ENCODE assay signal across 1 cellular context in genomic region chr17:29618272-29619065, GRCh38.
TF ChIP-seq lines count a peak whose summit lies in the region.

No MANE protein-coding gene starts in this region.

TF ChIP-seq in K562, 482 proteins besides CTCF, POLR2A, EP300 and RAD21 (continues in another document):
- TF ChIP-seq SOX6 (IDR thresholded peaks at IDR 0.05) (no peak), SAFB (IDR thresholded peaks at IDR 0.05; ENCODE audit: borderline replicate concordance, low read depth, low read length) (no peak), YBX1 (IDR thresholded peaks at IDR 0.05) (no peak), RB1 (IDR thresholded peaks at IDR 0.05; ENCODE audit: low read depth) (no peak), IRF1 (CRISPR knock-in tag; IDR thresholded peaks at IDR 0.05; ENCODE audit: borderline replicate concordance) (no peak), TARDBP (IDR thresholded peaks at IDR 0.05) (no peak), ZBTB49 (CRISPR knock-in tag; IDR thresholded peaks at IDR 0.05; ENCODE audit: borderline replicate concordance) (no peak), CREB3L1 (IDR thresholded peaks at IDR 0.05; ENCODE audit: borderline replicate concordance, low read depth) (0 out of 2 replicates have a peak, but pooled peaks have one; percentile 9), FOSL1 (tag; conservative IDR thresholded peaks at IDR 0.05) (no peak), ZNF217 (CRISPR knock-in tag; IDR thresholded peaks at IDR 0.05) (no peak), CTBP1 (IDR thresholded peaks at IDR 0.05; ENCODE audit: borderline replicate concordance) (peak; percentile 25; the same call in 1 of the 2 replicates), TSC22D4 (tag; IDR thresholded peaks at IDR 0.05) (no peak), FUS (optimal IDR thresholded peaks at IDR 0.05; ENCODE audit: low read depth, low read length) (no peak), MTA3 (IDR thresholded peaks at IDR 0.05; ENCODE audit: borderline replicate concordance) (0 out of 2 replicates have a peak, but pooled peaks have one; percentile 9), USF2 (CRISPR knock-in tag; IDR thresholded peaks at IDR 0.05) (peak; percentile 12; the same call in 1 of the 2 replicates), ARNT (IDR thresholded peaks at IDR 0.05) (no peak), ATF4 (CRISPR knock-in tag; IDR thresholded peaks at IDR 0.05) (no peak), ELK3 (CRISPR knock-in tag; IDR thresholded peaks at IDR 0.05) (no peak), PRPF4 (IDR thresholded peaks at IDR 0.05; ENCODE audit: insufficient read depth, low read depth, low read length, poor library complexity, severe bottlenecking) (no peak), FOXA3 (CRISPR knock-in tag; conservative IDR thresholded peaks at IDR 0.05 in 1 of 2, IDR thresholded peaks at IDR 0.05 in 1 of 2) (no peak), CBX1 (IDR thresholded peaks at IDR 0.05; ENCODE audit: low read depth) (0 out of 2 replicates have a peak, but pooled peaks have one; percentile 4), MTA1 (IDR thresholded peaks at IDR 0.05; ENCODE audit: borderline replicate concordance) (peak; percentile 0; the same call in 1 of the 2 replicates), RBM22 (IDR thresholded peaks at IDR 0.05; ENCODE audit: low read depth, low read length, poor library complexity, severe bottlenecking) (no peak), RHOXF2B (CRISPR knock-in tag; conservative IDR thresholded peaks at IDR 0.05) (no peak), ZNF76 (CRISPR knock-in tag; IDR thresholded peaks at IDR 0.05; ENCODE audit: borderline replicate concordance) (0 out of 2 replicates have a peak, but pooled peaks have one; percentile 23), ZBTB33 (CRISPR knock-in tag; IDR thresholded peaks at IDR 0.05) (peak; percentile 7; the same call in 1 of the 2 replicates), ZNF121 (CRISPR knock-in tag; conservative IDR thresholded peaks at IDR 0.05) (no peak), NRF1 (conservative IDR thresholded peaks at IDR 0.05 in 1 of 2, IDR thresholded peaks at IDR 0.05 in 1 of 2) (peak; percentile 5 to 47; a peak in 2 of 4 replicates), PHF21A (IDR thresholded peaks at IDR 0.05; ENCODE audit: borderline replicate concordance, low read depth) (0 out of 2 replicates have a peak, but pooled peaks have one; percentile 2), ETV5 (CRISPR knock-in tag; IDR thresholded peaks at IDR 0.05; ENCODE audit: low read depth) (no peak), TAF15 (IDR thresholded peaks at IDR 0.05; ENCODE audit: low read depth, low read length) (no peak), NFIX (CRISPR knock-in tag; IDR thresholded peaks at IDR 0.05; ENCODE audit: low read depth) (no peak), PYGO2 (tag; IDR thresholded peaks at IDR 0.05) (no peak), ZNF143 (CRISPR knock-in tag; IDR thresholded peaks at IDR 0.05) (no peak), REST (CRISPR knock-in tag; IDR thresholded peaks at IDR 0.05; ENCODE audit: low read depth) (no peak), SMARCA4 (IDR thresholded peaks at IDR 0.05) (0 out of 2 replicates have a peak, but pooled peaks have one; percentile 10), E4F1 (CRISPR knock-in tag; IDR thresholded peaks at IDR 0.05; ENCODE audit: borderline replicate concordance) (no peak), CBFB (CRISPR knock-in tag; IDR thresholded peaks at IDR 0.05) (0 out of 2 replicates have a peak, but pooled peaks have one; percentile 13), HBP1 (CRISPR knock-in tag; IDR thresholded peaks at IDR 0.05) (no peak), MYBL2 (IDR thresholded peaks at IDR 0.05; ENCODE audit: low read depth) (no peak), MYBL2 (CRISPR knock-in tag; IDR thresholded peaks at IDR 0.05; ENCODE audit: borderline replicate concordance) (no peak)
